15 cellular contexts compared by ENCODE assay signal in genomic region chr1:91729621-91730348, GRCh38.
DNase-seq lines count a peak whose midpoint lies in the region; ATAC-seq and TF ChIP-seq lines count a peak whose summit lies in the region.
"Had no signal": no experiment of that assay in that cellular context is flagged by ENCODE, and none has a peak within 500 bp of the region (broad histone marks: within the 10 kb centered on the region; RNA-seq: fewer than 3 reads in every experiment).

No MANE protein-coding gene starts in this region.

- intact Hi-C loops in CD8-positive, alpha-beta T cell (cut with DNase I, micrococcal nuclease) = loop anchor here (5.0 kb wide), 2 partner anchors 63 to 73 kb away; no protein-coding TSS in a partner anchor
- intact Hi-C loops in adrenal gland (cut with DNase I) = no loop called here

- no peaks in the 10 kb centered on the region for H3K36me3 ChIP-seq in CD8-positive, alpha-beta T cell (ENCODE audit: insufficient read depth, low read length)
- peaks cover 0 to 38% of the 10 kb centered on the region in 2 donors for H3K36me3 ChIP-seq in adrenal gland (replicated peaks in 1 of 2)
- H3K36me3 ChIP-seq: prostate gland, WERI-Rb-1 had no signal

- peak overlapping the region; percentile 57 for H3K27ac Mint-ChIP-seq in CD8-positive, alpha-beta T cell
- H3K27ac Mint-ChIP-seq in nephron = peak overlapping the region; percentile 45 to 85 (median 66)
- H3K27ac Mint-ChIP-seq: GM23338 had no signal

- DNase-seq in CD8-positive, alpha-beta T cell = no peak
- DNase-seq in adrenal gland (no peak), amniotic stem cell (lab: John Stamatoyannopoulos, UW) (no peak), NCI-H510A treated with DMSO at 0.1 percent for 48 hours (lab: John Stamatoyannopoulos, UW) (no peak), H4 (ENCODE audit: low spot score) (no peak)
- DNase-seq: activated T-cell treated with anti-CD3 and anti-CD28 coated beads, Interleukin-2, amount 50 U/mL, for 4 hours; AML-193; DND-41; midbrain; WERI-Rb-1 had no signal

- no peak overlapping the region for H3K27ac ChIP-seq in CD8-positive, alpha-beta T cell (ENCODE audit: low read depth, low read length)
- H3K27ac ChIP-seq in adrenal gland = peak overlapping the region in 4 of 5 donors; percentile 51 to 90 (median 72)
- H3K27ac ChIP-seq: prostate gland, WERI-Rb-1 had no signal

- H3K4me1 Mint-ChIP-seq in CD8-positive, alpha-beta T cell (ENCODE audit: low read depth) = peaks cover 44% of the 10 kb centered on the region
- peaks cover 81% of the 10 kb centered on the region for H3K4me1 Mint-ChIP-seq in nephron

- H3K4me1 ChIP-seq in CD8-positive, alpha-beta T cell (ENCODE audit: insufficient read depth, low read length) = peaks cover 32% of the 10 kb centered on the region
- H3K4me1 ChIP-seq in adrenal gland (replicated peaks in 1 of 2) = peaks cover 36 to 61% of the 10 kb centered on the region in 2 donors

- H3K27me3 ChIP-seq in CD8-positive, alpha-beta T cell (ENCODE audit: insufficient read depth, low read length) = no peaks in the 10 kb centered on the region
- H3K27me3 ChIP-seq in adrenal gland = no peaks in the 10 kb centered on the region

- CTCF ChIA-PET in CD8-positive, alpha-beta T cell (lab: Charles Lee) = interaction anchor here (1.1 kb wide), 1 partner anchor 219 kb away, joined by 4 read pairs; no protein-coding TSS in a partner anchor

- TF ChIP-seq POLR2A in adrenal gland (IDR thresholded peaks at IDR 0.05) = no peak

- peaks cover 37% of the 10 kb centered on the region for H3K36me3 Mint-ChIP-seq in CD8-positive, alpha-beta T cell
- peaks cover 70% of the 10 kb centered on the region for H3K36me3 Mint-ChIP-seq in nephron (ENCODE audit: low read depth)

- no peak overlapping the region for H3K4me3 ChIP-seq in CD8-positive, alpha-beta T cell (ENCODE audit: low read depth, low read length)
- no peak overlapping the region for H3K4me3 ChIP-seq in adrenal gland
- H3K4me3 ChIP-seq: GM23338, prostate gland had no signal

- POLR2A ChIA-PET in CD8-positive, alpha-beta T cell (lab: Charles Lee) = no interaction called here

- H3K4me3 Mint-ChIP-seq in CD8-positive, alpha-beta T cell = no peak overlapping the region
- H3K4me3 Mint-ChIP-seq in nephron = no peak overlapping the region
- H3K4me3 Mint-ChIP-seq: GM23338 had no signal

- ATAC-seq in CD8-positive, alpha-beta T cell = no peak
- ATAC-seq in HG02884 (IDR thresholded peaks at IDR 0.05; ENCODE audit: unreplicated experiment) (peak; percentile 43), GM21737 (IDR thresholded peaks at IDR 0.05; ENCODE audit: unreplicated experiment) (no peak)
- ATAC-seq: GM23338 had no signal

- no peak for TF ChIP-seq CTCF in CD8-positive, alpha-beta T cell (IDR thresholded peaks at IDR 0.05)
- TF ChIP-seq CTCF in adrenal gland (IDR thresholded peaks at IDR 0.05) (no peak), nephron (IDR thresholded peaks at IDR 0.05; ENCODE audit: unreplicated experiment in 3 of 3) (no peak)

- 85 to 91% (median 90%) methylated on average over 11 of the region's 11 CpGs for WGBS in adrenal gland, 4 donors

- H3K9me3 ChIP-seq in CD8-positive, alpha-beta T cell (ENCODE audit: low read length) = no peaks in the 10 kb centered on the region
- H3K9me3 ChIP-seq in adrenal gland (replicated peaks in 1 of 3) = no peaks in the 10 kb centered on the region
- H3K9me3 ChIP-seq: prostate gland had no signal

- no peaks in the 10 kb centered on the region for H3K27me3 Mint-ChIP-seq in CD8-positive, alpha-beta T cell (ENCODE audit: low read depth)
- H3K27me3 Mint-ChIP-seq in nephron (ENCODE audit: low read depth) = peaks cover 3% of the 10 kb centered on the region

- H3K9me3 Mint-ChIP-seq in CD8-positive, alpha-beta T cell = no peaks in the 10 kb centered on the region
- H3K9me3 Mint-ChIP-seq in nephron = no peaks in the 10 kb centered on the region
- H3K9me3 Mint-ChIP-seq: activated T-cell treated with anti-CD3 and anti-CD28 coated beads, Interleukin-2, amount 50 U/mL, for 4 hours; GM23338 had no signal

Comparison
In these comparisons a context has a peak if more than half of its experiments do, and no peak if none do; other contexts are left out.
1. intact Hi-C loops: an anchor here in CD8-positive, alpha-beta T cell (5.0 kb wide); none called in adrenal gland.